ENCODE assay signal across 8 cellular contexts in the genomic region with DNA sequence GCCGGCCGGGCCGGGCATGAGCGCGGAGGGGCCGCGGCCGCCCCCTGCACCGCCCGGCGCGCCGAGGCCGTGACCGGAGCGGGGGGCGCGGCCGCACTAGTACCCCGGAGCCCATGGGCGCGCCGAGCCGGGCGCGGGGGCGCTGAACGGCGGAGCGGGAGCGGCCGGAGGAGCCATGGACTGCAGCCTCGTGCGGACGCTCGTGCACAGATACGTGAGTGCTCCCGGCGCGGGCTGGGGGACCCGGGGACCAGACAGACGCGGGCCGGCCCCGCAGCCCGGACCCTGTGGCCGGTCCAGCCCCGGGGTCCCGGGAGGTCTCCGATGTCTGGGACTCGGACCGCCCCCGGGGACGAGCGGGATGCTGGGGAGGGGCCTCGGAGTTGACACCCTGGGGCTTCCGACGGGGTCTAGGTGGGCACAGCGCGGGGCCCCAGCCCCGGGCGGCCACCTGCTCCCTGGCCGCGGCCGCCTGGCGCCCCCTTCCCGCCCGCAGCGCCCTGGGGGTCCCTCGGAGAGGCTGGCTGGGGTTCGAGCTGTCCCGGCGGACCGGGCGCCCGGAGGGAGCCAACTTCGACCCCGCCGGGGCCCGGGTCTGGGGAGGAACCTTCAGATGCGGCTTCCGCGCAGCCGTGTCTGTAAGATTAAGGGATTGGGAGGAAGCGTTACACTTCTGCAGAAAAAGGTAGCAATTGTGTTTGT. TPM values are rescaled to one million over a fixed set of nuclear protein-coding genes. Genes with fewer than 3 reads are reported as not detected.
DNase-seq lines count a peak whose midpoint lies in the region; ATAC-seq and TF ChIP-seq lines count a peak whose summit lies in the region.

No MANE protein-coding gene starts in this region.

- H3K4me1 Mint-ChIP-seq in activated naive CD8-positive, alpha-beta T cell treated with anti-CD3 and anti-CD28 coated beads for 36 hours: peaks cover 35% of the 10 kb centered on the region

- H3K27ac Mint-ChIP-seq in activated naive CD8-positive, alpha-beta T cell treated with anti-CD3 and anti-CD28 coated beads for 36 hours: peak overlapping the region; percentile 71

- peak; percentile 56 for DNase-seq in 8988T
- DNase-seq in GM12865 (ENCODE audit: low read depth): peak; percentile 55
- peak; percentile 75 for DNase-seq in NCI-H1105 (lab: John Stamatoyannopoulos, UW)
- DNase-seq in activated naive CD8-positive, alpha-beta T cell treated with anti-CD3 and anti-CD28 coated beads for 36 hours: no peak
- peak; percentile 77 for DNase-seq in left ventricle myocardium superior
- peak; percentile 75 for DNase-seq in retina
- no peak for DNase-seq in NCI-H2029 treated with DMSO at 0.1 percent for 48 hours (lab: John Stamatoyannopoulos, UW)

- ATAC-seq in HG02642 (IDR thresholded peaks at IDR 0.05; ENCODE audit: poor library complexity, unreplicated experiment) (peak; percentile 40), left ventricle myocardium superior (peak; percentile 9)

- no peak for TF ChIP-seq CTCF in GM12865 (IDR thresholded peaks at IDR 0.05; ENCODE audit: insufficient read depth, low read depth, low read length, missing control alignments)

- H3K4me3 Mint-ChIP-seq in activated naive CD8-positive, alpha-beta T cell treated with anti-CD3 and anti-CD28 coated beads for 36 hours: peak overlapping the region; percentile 85

- H3K9me3 Mint-ChIP-seq in activated naive CD8-positive, alpha-beta T cell treated with anti-CD3 and anti-CD28 coated beads for 36 hours: no peaks in the 10 kb centered on the region

- H3K27me3 Mint-ChIP-seq in activated naive CD8-positive, alpha-beta T cell treated with anti-CD3 and anti-CD28 coated beads for 36 hours: no peaks in the 10 kb centered on the region

- intact Hi-C loops in left ventricle myocardium superior (cut with micrococcal nuclease): no loop called here

- no peaks in the 10 kb centered on the region for H3K36me3 Mint-ChIP-seq in activated naive CD8-positive, alpha-beta T cell treated with anti-CD3 and anti-CD28 coated beads for 36 hours

- peak overlapping the region; percentile 96 for H3K4me3 ChIP-seq in GM12865 (ENCODE audit: low read depth, low read length)

RNA-seq across cellular contexts. Expression of gene ATP11A, which starts 0.6 kb away (rescaled TPM):
- 10 to 100 TPM; 27.6 to 32.5 TPM for total RNA-seq in activated naive CD8-positive, alpha-beta T cell treated with anti-CD3 and anti-CD28 coated beads for 36 hours
- 102 TPM for total RNA-seq in left ventricle myocardium superior

Comparison
In these comparisons a context has a peak if more than half of its experiments do, and no peak if none do; other contexts are left out.
1. DNase-seq: peak in 8988T (single experiment), GM12865 (single experiment), NCI-H1105 (single experiment), left ventricle myocardium superior (single experiment) and retina (single experiment); none in activated naive CD8-positive, alpha-beta T cell treated with anti-CD3 and anti-CD28 coated beads for 36 hours (single experiment) and NCI-H2029 treated with DMSO at 0.1 percent for 48 hours (single experiment).